In the genomic region with DNA sequence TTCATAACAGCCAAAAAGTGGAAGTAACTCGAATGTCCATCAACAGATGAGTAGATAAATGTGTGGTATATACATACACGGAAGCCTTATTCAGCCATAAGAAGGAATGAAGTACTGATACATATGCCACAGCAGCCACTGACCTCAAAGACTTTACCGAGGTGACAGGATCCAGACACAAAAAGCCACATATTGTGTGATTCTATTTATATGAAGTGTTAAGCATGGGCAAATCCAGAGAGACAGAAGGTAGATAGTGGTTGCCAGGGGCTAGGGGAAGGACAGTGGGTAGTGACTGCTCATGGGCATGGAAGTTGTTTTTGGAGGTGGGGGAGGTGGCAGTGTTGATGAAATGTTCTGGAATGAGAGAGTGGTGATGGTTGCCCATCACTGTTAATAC, we compare ENCODE assay signal across 19 cellular contexts. TPM values are rescaled to one million over a fixed set of nuclear protein-coding genes. Genes with fewer than 3 reads are reported as not detected.
DNase-seq lines count a peak whose midpoint lies in the region; ATAC-seq and TF ChIP-seq lines count a peak whose summit lies in the region.
"Had no signal": no experiment of that assay in that cellular context is flagged by ENCODE, and none has a peak within 500 bp of the region (broad histone marks: within the 10 kb centered on the region; RNA-seq: fewer than 3 reads in every experiment).

No MANE protein-coding gene starts in this region.

- H3K27me3 Mint-ChIP-seq in activated CD8-positive, alpha-beta memory T cell treated with anti-CD3 and anti-CD28 coated beads, Interleukin-2, amount 10 ng/mL, durations not matched to agents 7 days and 5 days, result no peaks in the 10 kb centered on the region

- no peaks in the 10 kb centered on the region for H3K27me3 ChIP-seq in breast epithelium

- H3K9me3 Mint-ChIP-seq in activated CD8-positive, alpha-beta memory T cell treated with anti-CD3 and anti-CD28 coated beads, Interleukin-2, amount 10 ng/mL, durations not matched to agents 7 days and 5 days (ENCODE audit: low read depth), result no peaks in the 10 kb centered on the region

- no peak for TF ChIP-seq CTCF in NB4 (IDR thresholded peaks at IDR 0.05; ENCODE audit: low read depth, low read length)
- no peak for TF ChIP-seq CTCF in breast epithelium (IDR thresholded peaks at IDR 0.05)

- H3K4me3 Mint-ChIP-seq in activated CD8-positive, alpha-beta memory T cell treated with anti-CD3 and anti-CD28 coated beads, Interleukin-2, amount 10 ng/mL, durations not matched to agents 7 days and 5 days, result peak overlapping the region; percentile 1

- peaks cover 60% of the 10 kb centered on the region for H3K4me1 Mint-ChIP-seq in activated CD8-positive, alpha-beta memory T cell treated with anti-CD3 and anti-CD28 coated beads, Interleukin-2, amount 10 ng/mL, durations not matched to agents 7 days and 5 days

- no peak overlapping the region for H3K27ac ChIP-seq in breast epithelium
- H3K27ac ChIP-seq: left ventricle myocardium inferior, prostate gland had no signal

- TF ChIP-seq POLR2A in NB4 (IDR thresholded peaks at IDR 0.05; ENCODE audit: extremely low read depth, insufficient read length), result no peak
- TF ChIP-seq POLR2A in breast epithelium (IDR thresholded peaks at IDR 0.05), result no peak

- no peaks in the 10 kb centered on the region for H3K4me1 ChIP-seq in breast epithelium
- H3K4me1 ChIP-seq: prostate gland had no signal

- H3K9me3 ChIP-seq in breast epithelium, result no peaks in the 10 kb centered on the region
- H3K9me3 ChIP-seq: left ventricle myocardium inferior, prostate gland had no signal

- H3K27ac Mint-ChIP-seq in activated CD8-positive, alpha-beta memory T cell treated with anti-CD3 and anti-CD28 coated beads, Interleukin-2, amount 10 ng/mL, durations not matched to agents 7 days and 5 days, result peak overlapping the region; percentile 71

- ATAC-seq in activated CD8-positive, alpha-beta memory T cell treated with anti-CD3 and anti-CD28 coated beads, Interleukin-2, amount 10 ng/mL, durations not matched to agents 7 days and 5 days, result peak; percentile 37
- ATAC-seq in GM18502 (IDR thresholded peaks at IDR 0.05; ENCODE audit: poor library complexity, unreplicated experiment), result no peak

- peak; percentile 86 for DNase-seq in activated CD8-positive, alpha-beta memory T cell treated with anti-CD3 and anti-CD28 coated beads, Interleukin-2, amount 10 ng/mL, durations not matched to agents 7 days and 5 days
- DNase-seq in activated CD8-positive, alpha-beta memory T cell treated with anti-CD3 and anti-CD28 coated beads for 24 hours, result no peak
- DNase-seq in NB4 (ENCODE audit: low read depth) (peak; percentile 19), cerebellar cortex (ENCODE audit: low spot score) (peak; percentile 82), posterior vena cava (ENCODE audit: low spot score) (peak; percentile 7), breast epithelium (ENCODE audit: low spot score in 2 of 2) (no peak)
- no peak for DNase-seq in stimulated activated CD4-positive, alpha-beta T cell treated with anti-CD3 and anti-CD28 coated beads, Interleukin-1b, Interleukin-23, amount 100 ng/mL, for 48 hours
- DNase-seq: activated CD4-positive, CD25-positive, alpha-beta regulatory T cell; activated CD8-positive, alpha-beta memory T cell treated with anti-CD3 and anti-CD28 coated beads, Interleukin-2, amount 50 U/mL, for 4 hours; central memory CD4-positive, alpha-beta T cell; EL; left ventricle myocardium inferior; NCI-H1105 treated with DMSO at 0.1 percent for 48 hours; stimulated activated CD4-positive, alpha-beta T cell treated with anti-CD3 and anti-CD28 coated beads, Interleukin-12 subunit alpha, Interleukin-12 subunit beta, amount 100 ng/mL, for 4 hours; stimulated activated naive CD4-positive, alpha-beta T cell; T-helper 1 cell had no signal

- H3K36me3 ChIP-seq in breast epithelium, result no peaks in the 10 kb centered on the region
- H3K36me3 ChIP-seq: left ventricle myocardium inferior, prostate gland had no signal

- intact Hi-C loops in posterior vena cava (cut with DNase I) (no loop called here), breast epithelium (cut with DNase I; ENCODE audit: low total_unique reads) (no loop called here)

- H3K4me3 ChIP-seq in NB4 (ENCODE audit: low read depth, low read length) (no peak overlapping the region), breast epithelium (no peak overlapping the region)
- H3K4me3 ChIP-seq: left ventricle myocardium inferior, prostate gland had no signal

- H3K36me3 Mint-ChIP-seq in activated CD8-positive, alpha-beta memory T cell treated with anti-CD3 and anti-CD28 coated beads, Interleukin-2, amount 10 ng/mL, durations not matched to agents 7 days and 5 days, result peaks cover 16% of the 10 kb centered on the region

- CTCF ChIA-PET in activated CD8-positive, alpha-beta memory T cell treated with anti-CD3 and anti-CD28 coated beads, Interleukin-2, amount 10 ng/mL, durations not matched to agents 7 days and 5 days (lab: Charles Lee), result interaction anchor here (3.0 to 20.6 kb wide), 2 partner anchors 40 to 84 kb away, joined by 14 to 621 read pairs; partner anchors contain the start of genes ACTR1B and ZAP70

RNA-seq across cellular contexts. Expression of gene ZAP70, which starts 33.9 kb away (rescaled TPM):
- total RNA-seq in activated CD8-positive, alpha-beta memory T cell treated with anti-CD3 and anti-CD28 coated beads, Interleukin-2, amount 10 ng/mL, durations not matched to agents 7 days and 5 days, result 100 to 1,000 TPM; 286 to 338 TPM
- total RNA-seq in posterior vena cava, result 1 to 10 TPM; 2.4 to 2.8 TPM
- 1 to 10 TPM; 4.0 to 7.3 (median 4.9) TPM for total RNA-seq in breast epithelium
- total RNA-seq: A673 had no signal

Comparison
In these comparisons a context has a peak if more than half of its experiments do, and no peak if none do; other contexts are left out.
1. DNase-seq: peak in activated CD8-positive, alpha-beta memory T cell treated with anti-CD3 and anti-CD28 coated beads, Interleukin-2, amount 10 ng/mL, durations not matched to agents 7 days and 5 days (single experiment), NB4 (single experiment), cerebellar cortex (single experiment) and posterior vena cava (single experiment); none in activated CD8-positive, alpha-beta memory T cell treated with anti-CD3 and anti-CD28 coated beads for 24 hours (single experiment), stimulated activated CD4-positive, alpha-beta T cell treated with anti-CD3 and anti-CD28 coated beads, Interleukin-1b, Interleukin-23, amount 100 ng/mL, for 48 hours (single experiment) and breast epithelium (0 of 2).
2. RNA of gene ZAP70, which starts 33.9 kb away (total RNA-seq): 286 to 338 TPM in activated CD8-positive, alpha-beta memory T cell treated with anti-CD3 and anti-CD28 coated beads, Interleukin-2, amount 10 ng/mL, durations not matched to agents 7 days and 5 days; 4.0 to 7.3 TPM in breast epithelium and 2.4 to 2.8 TPM in posterior vena cava; every median in the first group is over 10 times any median in the second.